Comparison of ENCODE assay signal across 13 cellular contexts in genomic region chr3:67389176-67389575, GRCh38.
DNase-seq lines count a peak whose midpoint lies in the region; ATAC-seq and TF ChIP-seq lines count a peak whose summit lies in the region.
"Had no signal": no experiment of that assay in that cellular context is flagged by ENCODE, and none has a peak within 500 bp of the region (broad histone marks: within the 10 kb centered on the region; RNA-seq: fewer than 3 reads in every experiment).

No MANE protein-coding gene starts in this region.

- peak; percentile 88 for ATAC-seq in GM18907 (IDR thresholded peaks at IDR 0.05; ENCODE audit: unreplicated experiment)
- peak; percentile 86 for ATAC-seq in GM21737 (IDR thresholded peaks at IDR 0.05; ENCODE audit: unreplicated experiment)
- peak; percentile 88 for ATAC-seq in HG03442 (IDR thresholded peaks at IDR 0.05; ENCODE audit: unreplicated experiment)
- ATAC-seq in T-helper 17 cell = no peak
- ATAC-seq: heart right ventricle, Panc1 had no signal

- no peak overlapping the region for H3K27ac ChIP-seq in adrenal gland
- no peak overlapping the region for H3K27ac ChIP-seq in effector memory CD4-positive, alpha-beta T cell (ENCODE audit: insufficient read depth, low read length, poor library complexity, severe bottlenecking)
- H3K27ac ChIP-seq: heart right ventricle had no signal

- 69 to 74% (median 71%) methylated on average over 2 of the region's 2 CpGs for WGBS in adrenal gland, 4 donors

- no peak for DNase-seq in neural crest cell (ENCODE audit: low read depth, low spot score)
- DNase-seq in T-helper 17 cell = no peak
- DNase-seq in adrenal gland = no peak
- DNase-seq in DMS153 (lab: John Stamatoyannopoulos, UW) = no peak
- no peak for DNase-seq in effector memory CD4-positive, alpha-beta T cell
- DNase-seq: activated CD4-positive, alpha-beta T cell treated with anti-CD3 and anti-CD28 coated beads, Interleukin-2, amount 50 U/mL, for 4 hours; heart right ventricle; naive B cell; stimulated activated CD4-positive, alpha-beta T cell treated with anti-CD3 and anti-CD28 coated beads, Interleukin-2, amount 100 ng/mL, for 48 hours had no signal

- TF ChIP-seq CTCF in neural crest cell (conservative IDR thresholded peaks at IDR 0.05) (no peak), adrenal gland (IDR thresholded peaks at IDR 0.05) (no peak)

- H3K9me3 ChIP-seq in T-helper 17 cell (ENCODE audit: control insufficient read depth, low read length, poor library complexity, severe bottlenecking) (no peaks in the 10 kb centered on the region), adrenal gland (replicated peaks in 1 of 3) (no peaks in the 10 kb centered on the region)
- no peaks in the 10 kb centered on the region for H3K9me3 ChIP-seq in effector memory CD4-positive, alpha-beta T cell (ENCODE audit: control insufficient read depth, low read length)
- H3K9me3 ChIP-seq: heart right ventricle had no signal

- H3K27me3 ChIP-seq in adrenal gland = no peaks in the 10 kb centered on the region
- no peaks in the 10 kb centered on the region for H3K27me3 ChIP-seq in effector memory CD4-positive, alpha-beta T cell (replicated peaks; ENCODE audit: control insufficient read depth, insufficient read depth, low read length, poor library complexity, severe bottlenecking)
- H3K27me3 ChIP-seq: heart right ventricle had no signal

- H3K4me3 ChIP-seq in adrenal gland = no peak overlapping the region
- H3K4me3 ChIP-seq in effector memory CD4-positive, alpha-beta T cell (ENCODE audit: insufficient read depth, low read depth, low read length, poor library complexity, severe bottlenecking) = no peak overlapping the region
- H3K4me3 ChIP-seq: heart right ventricle had no signal

- H3K27me3 Mint-ChIP-seq in neural crest cell (ENCODE audit: low read depth) = no peaks in the 10 kb centered on the region
- H3K27me3 Mint-ChIP-seq in T-helper 17 cell = no peaks in the 10 kb centered on the region
- H3K27me3 Mint-ChIP-seq: naive B cell had no signal

- H3K4me1 Mint-ChIP-seq in neural crest cell = no peaks in the 10 kb centered on the region
- H3K4me1 Mint-ChIP-seq in T-helper 17 cell = no peaks in the 10 kb centered on the region

- no peak for TF ChIP-seq POLR2A in adrenal gland (IDR thresholded peaks at IDR 0.05)

- H3K36me3 ChIP-seq in adrenal gland (replicated peaks in 1 of 2) = no peaks in the 10 kb centered on the region
- peaks cover 9% of the 10 kb centered on the region for H3K36me3 ChIP-seq in effector memory CD4-positive, alpha-beta T cell (ENCODE audit: control insufficient read depth, insufficient read depth, low read length)

- H3K27ac Mint-ChIP-seq in neural crest cell (ENCODE audit: unreplicated experiment) (peak overlapping the region; percentile 31), T-helper 17 cell (no peak overlapping the region)

- intact Hi-C loops in adrenal gland (cut with DNase I) = loop anchor here in 1 of 2 donors (10.0 kb wide), 1 partner anchor 1486 kb away; no protein-coding TSS in a partner anchor

- H3K4me3 Mint-ChIP-seq in neural crest cell (no peak overlapping the region), T-helper 17 cell (no peak overlapping the region)

- peaks cover 0 to 12% of the 10 kb centered on the region in 2 donors for H3K4me1 ChIP-seq in adrenal gland (replicated peaks in 1 of 2)
- no peaks in the 10 kb centered on the region for H3K4me1 ChIP-seq in effector memory CD4-positive, alpha-beta T cell (ENCODE audit: control insufficient read depth, insufficient read depth, low read length, poor library complexity, severe bottlenecking)

- H3K36me3 Mint-ChIP-seq in neural crest cell (ENCODE audit: low read depth) (peaks cover 27% of the 10 kb centered on the region), T-helper 17 cell (ENCODE audit: low read depth) (peaks cover 14% of the 10 kb centered on the region)

- peaks cover 10% of the 10 kb centered on the region for H3K9me3 Mint-ChIP-seq in neural crest cell
